ENCODE assay signal across 1 cellular context in the genomic region with DNA sequence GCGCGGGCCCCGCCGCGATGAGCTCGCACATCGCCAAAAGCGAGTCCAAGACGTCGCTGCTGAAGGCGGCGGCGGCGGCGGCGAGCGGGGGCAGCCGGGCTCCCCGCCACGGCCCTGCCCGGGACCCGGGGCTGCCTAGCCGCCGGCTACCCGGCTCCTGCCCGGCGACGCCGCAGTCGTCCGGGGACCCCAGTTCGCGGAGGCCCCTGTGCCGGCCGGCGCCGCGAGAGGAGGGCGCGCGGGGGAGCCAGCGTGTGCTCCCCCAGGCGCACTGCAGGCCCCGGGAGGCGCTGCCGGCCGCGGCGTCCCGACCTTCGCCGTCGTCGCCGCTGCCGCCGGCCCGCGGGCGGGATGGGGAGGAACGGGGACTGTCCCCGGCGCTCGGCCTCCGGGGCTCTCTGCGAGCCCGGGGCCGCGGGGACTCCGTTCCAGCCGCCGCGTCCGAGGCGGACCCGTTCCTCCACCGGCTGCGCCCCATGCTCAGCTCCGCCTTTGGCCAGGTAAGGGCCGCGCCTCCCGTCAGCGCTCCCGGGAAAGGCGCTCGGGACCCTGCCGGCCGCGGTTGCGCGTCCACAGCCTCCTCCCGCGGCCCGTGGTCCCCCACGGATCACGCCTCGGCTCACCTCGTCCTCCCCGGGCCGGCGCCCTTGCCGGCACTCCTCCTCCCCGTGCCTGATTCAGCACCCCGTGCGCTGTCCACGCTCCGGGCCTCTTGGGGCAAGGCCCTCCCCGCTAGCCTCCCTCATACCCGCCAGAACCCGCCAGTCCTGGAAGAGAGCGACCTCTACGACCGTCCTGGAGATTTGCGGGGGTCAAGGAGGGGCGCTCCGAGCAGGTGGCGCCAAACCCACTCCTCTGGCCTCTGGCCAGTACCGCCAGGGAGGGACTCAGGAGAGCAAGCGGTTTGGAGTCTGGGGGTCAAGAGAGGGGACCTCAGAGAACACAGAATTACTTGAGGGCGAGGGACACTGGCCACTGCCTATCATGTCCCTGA.
A peak's percentile ranks its signal among the peaks of the same experiment; 100 is the strongest.
TF ChIP-seq lines count a peak whose summit lies in the region.

No MANE protein-coding gene starts in this region.

TF ChIP-seq in endothelial cell of umbilical vein, 7 proteins besides CTCF, POLR2A, EP300 and RAD21:
- TF ChIP-seq FOS (IDR thresholded peaks at IDR 0.05; ENCODE audit: borderline replicate concordance, insufficient read depth, low read length) (no peak), EZH2 (IDR thresholded peaks at IDR 0.05; ENCODE audit: borderline replicate concordance, low read depth, low read length, severe bottlenecking) (peak; percentile 93)
TF ChIP-seq in endothelial cell of umbilical vein: peak in this region for 1.
